Comparison of ENCODE assay signal across 8 cellular contexts in genomic region chrX:70998402-70999027, GRCh38.
A peak's percentile ranks its signal among the peaks of the same experiment; 100 is the strongest.
DNase-seq lines count a peak whose midpoint lies in the region; ATAC-seq, FAIRE-seq and TF ChIP-seq lines count a peak whose summit lies in the region.

No MANE protein-coding gene starts in this region.

- intact Hi-C loops in MCF 10A (cut with micrococcal nuclease): loop anchor here (1.0 kb wide), 2 partner anchors 131 to 181 kb away; no protein-coding TSS in a partner anchor
- intact Hi-C loops in posterior vena cava (cut with DNase I): no loop called here

- no peak overlapping the region for H3K4me3 Mint-ChIP-seq in MCF 10A (ENCODE audit: unreplicated experiment)

- POLR2A ChIA-PET in MCF 10A (lab: Yijun Ruan, JAX): interaction anchor here (0.6 to 1.5 kb wide), 9 partner anchors 17 to 368 kb away, joined by 3 to 6 read pairs (median 3); partner anchors contain the start of genes MED12, SNX12 and TAF1

- H3K36me3 Mint-ChIP-seq in MCF 10A (ENCODE audit: insufficient read depth, unreplicated experiment): no peaks in the 10 kb centered on the region

- no TSS peak for BruUV-seq in MCF 10A (replicated peaks; lab: Mats Ljungman, UMichigan)

- DNase-seq in NCI-H2196 (lab: John Stamatoyannopoulos, UW; ENCODE audit: unreplicated experiment) (peak; percentile 1), NCI-H2196 treated with DMSO at 0.1 percent for 48 hours (lab: John Stamatoyannopoulos, UW; ENCODE audit: unreplicated experiment) (no peak), M059J (ENCODE audit: low read depth) (peak; percentile 60), MCF 10A (ENCODE audit: unreplicated experiment) (peak; percentile 81), mucosa of gallbladder (ENCODE audit: low spot score) (peak; percentile 11), RCC 7860 (ENCODE audit: low spot score) (no peak), posterior vena cava (ENCODE audit: low spot score) (no peak)

- ATAC-seq in GM18519 (IDR thresholded peaks at IDR 0.05; ENCODE audit: low FRiP score, unreplicated experiment): no peak

- CTCF ChIA-PET in MCF 10A (lab: Yijun Ruan, JAX): interaction anchor here (0.5 to 2.6 kb wide), 19 partner anchors 11 to 419 kb away, joined by 3 to 29 read pairs (median 3); partner anchors contain the start of gene MED12

- H3K9me3 Mint-ChIP-seq in MCF 10A (ENCODE audit: unreplicated experiment): peaks cover 7% of the 10 kb centered on the region

- H3K27ac Mint-ChIP-seq in MCF 10A (ENCODE audit: low read depth, unreplicated experiment): peak overlapping the region; percentile 11

- peaks cover 18% of the 10 kb centered on the region for H3K27me3 Mint-ChIP-seq in MCF 10A (ENCODE audit: insufficient read depth, unreplicated experiment)

- FAIRE-seq in RCC 7860 (lab: Jason Lieb, UNC): no peak

- TF ChIP-seq CTCF in MCF 10A (IDR thresholded peaks at IDR 0.05; ENCODE audit: unreplicated experiment): no peak

- peaks cover 8% of the 10 kb centered on the region for H3K4me1 Mint-ChIP-seq in MCF 10A (ENCODE audit: insufficient read depth, unreplicated experiment)

Comparison
In these comparisons a context has a peak if more than half of its experiments do, and no peak if none do; other contexts are left out.
1. DNase-seq: peak in NCI-H2196 (single experiment), M059J (single experiment), MCF 10A (single experiment) and mucosa of gallbladder (single experiment); none in NCI-H2196 treated with DMSO at 0.1 percent for 48 hours (single experiment), RCC 7860 (single experiment) and posterior vena cava (single experiment).